Comparison of ENCODE assay signal across 1 cellular context in the genomic region with DNA sequence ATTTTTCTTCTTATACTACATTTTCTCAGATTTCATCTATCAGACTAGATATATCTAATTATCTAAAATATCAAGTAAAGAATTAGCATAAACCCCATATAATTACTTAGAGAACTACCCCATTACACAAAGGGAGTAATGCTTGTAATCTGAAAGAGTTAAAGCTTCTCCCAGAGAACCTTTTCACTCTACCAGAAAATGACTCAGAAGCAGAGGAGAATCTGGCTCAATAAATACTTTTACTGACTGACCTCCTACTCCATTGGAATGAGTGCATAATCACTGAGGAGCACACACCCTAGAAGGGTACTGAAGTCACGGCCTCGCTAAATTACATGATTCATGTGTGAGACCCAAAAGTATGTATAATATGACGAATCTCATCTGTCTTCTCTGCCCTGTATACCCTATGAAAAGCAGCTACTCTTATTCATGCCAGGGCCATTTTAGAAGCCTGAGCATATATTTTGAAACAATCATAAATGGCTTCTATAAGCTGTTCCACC.
TF ChIP-seq lines count a peak whose summit lies in the region.

No MANE protein-coding gene starts in this region.

TF ChIP-seq in HEK293, 187 proteins besides CTCF, POLR2A, EP300 and RAD21 (continued from another document):
- TF ChIP-seq, protein P1, sequence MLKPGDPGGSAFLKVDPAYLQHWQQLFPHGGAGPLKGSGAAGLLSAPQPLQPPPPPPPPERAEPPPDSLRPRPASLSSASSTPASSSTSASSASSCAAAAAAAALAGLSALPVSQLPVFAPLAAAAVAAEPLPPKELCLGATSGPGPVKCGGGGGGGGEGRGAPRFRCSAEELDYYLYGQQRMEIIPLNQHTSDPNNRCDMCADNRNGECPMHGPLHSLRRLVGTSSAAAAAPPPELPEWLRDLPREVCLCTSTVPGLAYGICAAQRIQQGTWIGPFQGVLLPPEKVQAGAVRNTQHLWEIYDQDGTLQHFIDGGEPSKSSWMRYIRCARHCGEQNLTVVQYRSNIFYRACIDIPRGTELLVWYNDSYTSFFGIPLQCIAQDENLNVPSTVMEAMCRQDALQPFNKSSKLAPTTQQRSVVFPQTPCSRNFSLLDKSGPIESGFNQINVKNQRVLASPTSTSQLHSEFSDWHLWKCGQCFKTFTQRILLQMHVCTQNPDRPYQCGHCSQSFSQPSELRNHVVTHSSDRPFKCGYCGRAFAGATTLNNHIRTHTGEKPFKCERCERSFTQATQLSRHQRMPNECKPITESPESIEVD (tag by site-specific recombination; IDR thresholded peaks at IDR 0.05): peak; percentile 54; the same call in 1 of the 2 replicates
- TF ChIP-seq ZNF394 (tag by site-specific recombination; IDR thresholded peaks at IDR 0.05; ENCODE audit: borderline replicate concordance) (peak; percentile 94), WT1 (tag by site-specific recombination; IDR thresholded peaks at IDR 0.05) (peak; percentile 51; the same call in 1 of the 2 replicates)
